Comparison of ENCODE assay signal across 19 cellular contexts in the genomic region with DNA sequence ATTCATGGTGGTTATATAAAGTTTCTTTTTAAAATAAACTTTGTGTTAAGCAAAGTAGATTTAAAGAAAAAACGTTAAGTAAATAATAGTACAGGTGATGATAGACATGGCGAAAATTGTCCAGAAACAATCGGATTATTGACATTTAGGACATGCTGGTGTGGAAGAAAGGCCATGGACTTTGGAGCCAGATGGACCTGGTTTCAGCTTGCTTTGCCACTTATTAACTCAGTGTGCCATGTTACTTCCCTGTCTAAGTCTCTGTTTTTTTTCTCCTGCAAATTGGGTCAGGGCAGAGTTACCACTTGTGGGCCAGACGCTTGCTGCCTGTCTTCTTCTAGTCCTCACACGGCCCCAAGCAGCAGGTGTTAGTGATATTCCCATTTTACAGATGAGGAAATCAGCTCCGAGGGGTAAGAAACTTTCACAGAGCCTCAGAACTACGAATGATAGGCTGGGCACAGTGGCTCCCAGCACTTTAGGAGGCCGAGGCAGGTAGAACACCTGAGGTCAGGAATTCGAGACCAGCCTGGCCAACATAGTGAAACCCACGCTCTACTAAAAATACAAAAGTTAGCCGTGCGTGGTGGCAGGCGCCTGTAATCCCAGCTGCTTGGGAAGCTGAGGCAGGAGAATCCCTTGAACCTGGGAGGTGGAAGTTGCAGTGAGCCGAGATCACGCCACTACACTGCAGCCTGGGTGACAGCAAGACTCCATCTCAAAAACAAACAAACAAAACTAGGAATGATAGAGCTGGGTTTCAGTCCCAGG. TPM values are rescaled to one million over a fixed set of nuclear protein-coding genes. Genes with fewer than 3 reads are reported as not detected.
A peak's percentile ranks its signal among the peaks of the same experiment; 100 is the strongest.
DNase-seq lines count a peak whose midpoint lies in the region; ATAC-seq and TF ChIP-seq lines count a peak whose summit lies in the region.
"Had no signal": no experiment of that assay in that cellular context is flagged by ENCODE, and none has a peak within 500 bp of the region (broad histone marks: within the 10 kb centered on the region; RNA-seq: fewer than 3 reads in every experiment).

No MANE protein-coding gene starts in this region.

- H3K4me1 ChIP-seq in mucosa of descending colon (ENCODE audit: low read depth): peaks cover 20% of the 10 kb centered on the region

- no peak for DNase-seq in stimulated activated naive CD8-positive, alpha-beta T cell treated with anti-CD3 and anti-CD28 coated beads, Interleukin-15, Interleukin-2, amounts not matched to agents 100 U/mL and 50 U/mL, for 24 hours
- DNase-seq in central memory CD8-positive, alpha-beta T cell (ENCODE audit: low spot score in 2 of 2): no peak
- DNase-seq in mucosa of descending colon: peak in 2 of 3 donors; percentile 49 to 81
- DNase-seq in type B pancreatic cell (ENCODE audit: extremely low spot score, unreplicated experiment): no peak
- DNase-seq in sciatic nerve (ENCODE audit: low spot score): no peak
- DNase-seq in hippocampal formation (lab: John Stamatoyannopoulos, UW): no peak
- DNase-seq: activated gamma-delta T cell treated with Interleukin-2 at 50 U/mL for 16 hours; brain microvascular endothelial cell; CD8-positive, alpha-beta memory T cell; EL; glutamatergic neuron; immature natural killer cell; NCI-H1417; retina; RPMI8226; substantia nigra had no signal

- H3K27me3 Mint-ChIP-seq in stimulated activated naive CD8-positive, alpha-beta T cell treated with anti-CD3 and anti-CD28 coated beads, Interleukin-15, Interleukin-2, amounts not matched to agents 100 ng/mL and 50 ng/mL, for 24 hours: no peaks in the 10 kb centered on the region
- H3K27me3 Mint-ChIP-seq in central memory CD8-positive, alpha-beta T cell: no peaks in the 10 kb centered on the region
- H3K27me3 Mint-ChIP-seq in type B pancreatic cell: no peaks in the 10 kb centered on the region
- H3K27me3 Mint-ChIP-seq: CD8-positive, alpha-beta memory T cell had no signal

- H3K9me3 Mint-ChIP-seq in stimulated activated naive CD8-positive, alpha-beta T cell treated with anti-CD3 and anti-CD28 coated beads, Interleukin-15, Interleukin-2, amounts not matched to agents 100 ng/mL and 50 ng/mL, for 24 hours: no peaks in the 10 kb centered on the region
- H3K9me3 Mint-ChIP-seq in central memory CD8-positive, alpha-beta T cell: no peaks in the 10 kb centered on the region
- no peaks in the 10 kb centered on the region for H3K9me3 Mint-ChIP-seq in type B pancreatic cell
- H3K9me3 Mint-ChIP-seq: CD8-positive, alpha-beta memory T cell; immature natural killer cell had no signal

- peaks cover 53% of the 10 kb centered on the region for H3K36me3 Mint-ChIP-seq in stimulated activated naive CD8-positive, alpha-beta T cell treated with anti-CD3 and anti-CD28 coated beads, Interleukin-15, Interleukin-2, amounts not matched to agents 100 ng/mL and 50 ng/mL, for 24 hours (ENCODE audit: low read depth)
- H3K36me3 Mint-ChIP-seq in central memory CD8-positive, alpha-beta T cell (ENCODE audit: insufficient read depth): peaks cover 2% of the 10 kb centered on the region
- H3K36me3 Mint-ChIP-seq in type B pancreatic cell: no peaks in the 10 kb centered on the region
- H3K36me3 Mint-ChIP-seq: immature natural killer cell had no signal

- H3K36me3 ChIP-seq in mucosa of descending colon (ENCODE audit: low read depth): no peaks in the 10 kb centered on the region
- H3K36me3 ChIP-seq: brain microvascular endothelial cell had no signal

- intact Hi-C loops in mucosa of descending colon (cut with DNase I, micrococcal nuclease): no loop called here
- intact Hi-C loops in sciatic nerve (cut with DNase I): no loop called here

- H3K27ac Mint-ChIP-seq in stimulated activated naive CD8-positive, alpha-beta T cell treated with anti-CD3 and anti-CD28 coated beads, Interleukin-15, Interleukin-2, amounts not matched to agents 100 ng/mL and 50 ng/mL, for 24 hours: peak overlapping the region; percentile 65
- H3K27ac Mint-ChIP-seq in central memory CD8-positive, alpha-beta T cell (ENCODE audit: low read depth): peak overlapping the region; percentile 64
- H3K27ac Mint-ChIP-seq in type B pancreatic cell: peak overlapping the region; percentile 57

- TF ChIP-seq CTCF in mucosa of descending colon (IDR thresholded peaks at IDR 0.05): no peak
- no peak for TF ChIP-seq CTCF in type B pancreatic cell (conservative IDR thresholded peaks at IDR 0.05)

- no peak for ATAC-seq in stimulated activated naive CD8-positive, alpha-beta T cell treated with anti-CD3 and anti-CD28 coated beads, Interleukin-15, Interleukin-2, amounts not matched to agents 100 U/mL and 50 U/mL, for 24 hours
- no peak for ATAC-seq in central memory CD8-positive, alpha-beta T cell (replicated peaks; ENCODE audit: extremely low read depth, poor library complexity, severe bottlenecking)
- ATAC-seq in mucosa of descending colon (peak; percentile 91), sciatic nerve (no peak), GM21723 (IDR thresholded peaks at IDR 0.05; ENCODE audit: unreplicated experiment) (no peak)
- ATAC-seq: HCT116 had no signal

- no peak overlapping the region for H3K4me3 Mint-ChIP-seq in stimulated activated naive CD8-positive, alpha-beta T cell treated with anti-CD3 and anti-CD28 coated beads, Interleukin-15, Interleukin-2, amounts not matched to agents 100 ng/mL and 50 ng/mL, for 24 hours
- no peak overlapping the region for H3K4me3 Mint-ChIP-seq in central memory CD8-positive, alpha-beta T cell
- H3K4me3 Mint-ChIP-seq in type B pancreatic cell: no peak overlapping the region
- H3K4me3 Mint-ChIP-seq: CD8-positive, alpha-beta memory T cell; immature natural killer cell had no signal

- no peak overlapping the region for H3K4me3 ChIP-seq in mucosa of descending colon

- no peaks in the 10 kb centered on the region for H3K9me3 ChIP-seq in mucosa of descending colon

- peaks cover 91% of the 10 kb centered on the region for H3K4me1 Mint-ChIP-seq in stimulated activated naive CD8-positive, alpha-beta T cell treated with anti-CD3 and anti-CD28 coated beads, Interleukin-15, Interleukin-2, amounts not matched to agents 100 ng/mL and 50 ng/mL, for 24 hours (ENCODE audit: low read depth)
- H3K4me1 Mint-ChIP-seq in central memory CD8-positive, alpha-beta T cell: peaks cover 14% of the 10 kb centered on the region
- H3K4me1 Mint-ChIP-seq in type B pancreatic cell (ENCODE audit: unreplicated experiment): peaks cover 5% of the 10 kb centered on the region

RNA-seq across cellular contexts. Expression of a gene that starts 12.4 kb away (rescaled TPM):
- total RNA-seq in mucosa of descending colon: 10 to 100 TPM; 39.3 to 54.6 (median 52.0) TPM
- total RNA-seq in type B pancreatic cell (ENCODE audit: low replicate concordance): 41.2 and 45.9 TPM in 2 replicates
- total RNA-seq in sciatic nerve: 30.9 TPM

Comparison
In these comparisons a context has a peak if more than half of its experiments do, and no peak if none do; other contexts are left out.
1. DNase-seq: peak in mucosa of descending colon (2 of 3); none in stimulated activated naive CD8-positive, alpha-beta T cell treated with anti-CD3 and anti-CD28 coated beads, Interleukin-15, Interleukin-2, amounts not matched to agents 100 U/mL and 50 U/mL, for 24 hours (single experiment), central memory CD8-positive, alpha-beta T cell (0 of 2), type B pancreatic cell (single experiment), sciatic nerve (single experiment) and hippocampal formation (0 of 2).
2. Peak in every context shown above with its lines, with median percentiles within 50 percentile points of each other: H3K27ac Mint-ChIP-seq.